1 cellular context compared by ENCODE assay signal in the genomic region with DNA sequence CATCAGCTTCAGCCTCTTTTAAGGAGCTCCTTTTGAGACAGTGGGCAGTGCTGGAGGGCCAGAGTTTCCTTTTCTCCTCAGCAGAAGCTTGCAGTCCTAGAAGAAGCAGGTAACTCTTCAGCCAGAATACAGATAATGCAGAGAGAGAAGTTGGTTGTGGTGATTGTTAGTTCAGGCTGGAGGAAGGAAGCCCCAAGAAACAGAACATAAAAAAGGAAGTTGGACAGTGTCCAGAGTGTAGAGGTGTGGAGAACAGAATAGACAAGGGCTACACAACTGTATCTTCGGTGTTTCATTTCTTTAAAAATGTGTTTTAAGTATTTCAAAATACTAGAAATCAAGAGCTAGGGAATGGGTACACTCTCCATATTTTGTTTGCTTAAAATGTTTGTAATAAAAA.
TF ChIP-seq lines count a peak whose summit lies in the region.

No MANE protein-coding gene starts in this region.

TF ChIP-seq in HCT116, 20 proteins besides CTCF, POLR2A, EP300 and RAD21:
- TF ChIP-seq CBX3 (IDR thresholded peaks at IDR 0.05; ENCODE audit: low read depth): no peak
- TF ChIP-seq, protein P1, sequence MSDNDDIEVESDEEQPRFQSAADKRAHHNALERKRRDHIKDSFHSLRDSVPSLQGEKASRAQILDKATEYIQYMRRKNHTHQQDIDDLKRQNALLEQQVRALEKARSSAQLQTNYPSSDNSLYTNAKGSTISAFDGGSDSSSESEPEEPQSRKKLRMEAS (IDR thresholded peaks at IDR 0.05): no peak
- TF ChIP-seq SIN3A (IDR thresholded peaks at IDR 0.05; ENCODE audit: low read depth): no peak
- TF ChIP-seq, protein P2, sequence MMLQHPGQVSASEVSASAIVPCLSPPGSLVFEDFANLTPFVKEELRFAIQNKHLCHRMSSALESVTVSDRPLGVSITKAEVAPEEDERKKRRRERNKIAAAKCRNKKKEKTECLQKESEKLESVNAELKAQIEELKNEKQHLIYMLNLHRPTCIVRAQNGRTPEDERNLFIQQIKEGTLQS (IDR thresholded peaks at IDR 0.05): no peak
- no peak for TF ChIP-seq EZH2 (IDR thresholded peaks at IDR 0.05)
- TF ChIP-seq, protein P3, sequence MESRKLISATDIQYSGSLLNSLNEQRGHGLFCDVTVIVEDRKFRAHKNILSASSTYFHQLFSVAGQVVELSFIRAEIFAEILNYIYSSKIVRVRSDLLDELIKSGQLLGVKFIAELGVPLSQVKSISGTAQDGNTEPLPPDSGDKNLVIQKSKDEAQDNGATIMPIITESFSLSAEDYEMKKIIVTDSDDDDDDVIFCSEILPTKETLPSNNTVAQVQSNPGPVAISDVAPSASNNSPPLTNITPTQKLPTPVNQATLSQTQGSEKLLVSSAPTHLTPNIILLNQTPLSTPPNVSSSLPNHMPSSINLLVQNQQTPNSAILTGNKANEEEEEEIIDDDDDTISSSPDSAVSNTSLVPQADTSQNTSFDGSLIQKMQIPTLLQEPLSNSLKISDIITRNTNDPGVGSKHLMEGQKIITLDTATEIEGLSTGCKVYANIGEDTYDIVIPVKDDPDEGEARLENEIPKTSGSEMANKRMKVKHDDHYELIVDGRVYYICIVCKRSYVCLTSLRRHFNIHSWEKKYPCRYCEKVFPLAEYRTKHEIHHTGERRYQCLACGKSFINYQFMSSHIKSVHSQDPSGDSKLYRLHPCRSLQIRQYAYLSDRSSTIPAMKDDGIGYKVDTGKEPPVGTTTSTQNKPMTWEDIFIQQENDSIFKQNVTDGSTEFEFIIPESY (IDR thresholded peaks at IDR 0.05; ENCODE audit: extremely low read depth, insufficient replicate concordance, low read length): no peak
- no peak for TF ChIP-seq JUND (IDR thresholded peaks at IDR 0.05)
- TF ChIP-seq ZNF274 (IDR thresholded peaks at IDR 0.05; ENCODE audit: low read depth, low read length): no peak
- no peak for TF ChIP-seq EZH2phosphoT487 (IDR thresholded peaks at IDR 0.05; ENCODE audit: borderline replicate concordance)
- TF ChIP-seq SP1 (IDR thresholded peaks at IDR 0.05; ENCODE audit: low read depth): no peak
- no peak for TF ChIP-seq POLR2AphosphoS5 (IDR thresholded peaks at IDR 0.05; ENCODE audit: low read depth, low read length)
- TF ChIP-seq FOSL1 (IDR thresholded peaks at IDR 0.05; ENCODE audit: low read depth): no peak
- no peak for TF ChIP-seq ZFX (IDR thresholded peaks at IDR 0.05)
- TF ChIP-seq EGR1 (IDR thresholded peaks at IDR 0.05; ENCODE audit: low read depth): no peak
- TF ChIP-seq TCF7L2 (IDR thresholded peaks at IDR 0.05; ENCODE audit: borderline replicate concordance, extremely low read depth, insufficient read depth, insufficient read length): no peak
- no peak for TF ChIP-seq ELF1 (IDR thresholded peaks at IDR 0.05; ENCODE audit: borderline replicate concordance, low read depth)
- TF ChIP-seq YY1 (IDR thresholded peaks at IDR 0.05; ENCODE audit: extremely low read depth, insufficient replicate concordance, low read depth, low read length): no peak
- TF ChIP-seq, protein P4, sequence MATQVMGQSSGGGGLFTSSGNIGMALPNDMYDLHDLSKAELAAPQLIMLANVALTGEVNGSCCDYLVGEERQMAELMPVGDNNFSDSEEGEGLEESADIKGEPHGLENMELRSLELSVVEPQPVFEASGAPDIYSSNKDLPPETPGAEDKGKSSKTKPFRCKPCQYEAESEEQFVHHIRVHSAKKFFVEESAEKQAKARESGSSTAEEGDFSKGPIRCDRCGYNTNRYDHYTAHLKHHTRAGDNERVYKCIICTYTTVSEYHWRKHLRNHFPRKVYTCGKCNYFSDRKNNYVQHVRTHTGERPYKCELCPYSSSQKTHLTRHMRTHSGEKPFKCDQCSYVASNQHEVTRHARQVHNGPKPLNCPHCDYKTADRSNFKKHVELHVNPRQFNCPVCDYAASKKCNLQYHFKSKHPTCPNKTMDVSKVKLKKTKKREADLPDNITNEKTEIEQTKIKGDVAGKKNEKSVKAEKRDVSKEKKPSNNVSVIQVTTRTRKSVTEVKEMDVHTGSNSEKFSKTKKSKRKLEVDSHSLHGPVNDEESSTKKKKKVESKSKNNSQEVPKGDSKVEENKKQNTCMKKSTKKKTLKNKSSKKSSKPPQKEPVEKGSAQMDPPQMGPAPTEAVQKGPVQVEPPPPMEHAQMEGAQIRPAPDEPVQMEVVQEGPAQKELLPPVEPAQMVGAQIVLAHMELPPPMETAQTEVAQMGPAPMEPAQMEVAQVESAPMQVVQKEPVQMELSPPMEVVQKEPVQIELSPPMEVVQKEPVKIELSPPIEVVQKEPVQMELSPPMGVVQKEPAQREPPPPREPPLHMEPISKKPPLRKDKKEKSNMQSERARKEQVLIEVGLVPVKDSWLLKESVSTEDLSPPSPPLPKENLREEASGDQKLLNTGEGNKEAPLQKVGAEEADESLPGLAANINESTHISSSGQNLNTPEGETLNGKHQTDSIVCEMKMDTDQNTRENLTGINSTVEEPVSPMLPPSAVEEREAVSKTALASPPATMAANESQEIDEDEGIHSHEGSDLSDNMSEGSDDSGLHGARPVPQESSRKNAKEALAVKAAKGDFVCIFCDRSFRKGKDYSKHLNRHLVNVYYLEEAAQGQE (IDR thresholded peaks at IDR 0.05; ENCODE audit: low read depth): no peak
